In genomic region chr5:163459888-163460561, GRCh38 we compare ENCODE assay signal across 8 cellular contexts. TPM values are rescaled to one million over a fixed set of nuclear protein-coding genes. Genes with fewer than 3 reads are reported as not detected.
A peak's percentile ranks its signal among the peaks of the same experiment; 100 is the strongest.
DNase-seq lines count a peak whose midpoint lies in the region; ATAC-seq and TF ChIP-seq lines count a peak whose summit lies in the region.

TSS of gene NUDCD2 (minus strand) at chr5:163460102. CDS start at chr5:163460050, 52 bp downstream.

- POLR2A ChIA-PET in GM10248 (lab: Yijun Ruan, JAX) (interaction anchor here (0.7 to 4.2 kb wide), 5 partner anchors 9 to 45 kb away, joined by 3 to 19 read pairs (median 5); partner anchors contain the start of genes CCNG1 and MAT2B), SK-N-SH (lab: Yijun Ruan, JAX) (interaction anchor here (0.6 to 2.7 kb wide), 9 partner anchors 9 to 1139 kb away, joined by 3 to 25 read pairs (median 4); partner anchors contain the start of genes CCNG1 and MAT2B)

- H3K4me3 ChIP-seq in SK-N-SH (ENCODE audit: low read depth in 2 of 2, low read length in 1 of 2) (peak within 1 kb of the TSS; percentile 83 to 90), testis (peak within 1 kb of the TSS; percentile 63 to 75)

- no peaks in the 10 kb centered on the region for H3K9me2 ChIP-seq in SK-N-SH

- H3K27ac ChIP-seq in SK-N-SH (ENCODE audit: low read depth in 2 of 2, low read length in 1 of 2) (peak within 1 kb of the TSS; percentile 98 to 99), testis (peak within 1 kb of the TSS; percentile 92 to 96)

- H3K4me1 ChIP-seq in SK-N-SH (ENCODE audit: control insufficient read depth in 1 of 2, insufficient read depth in 2 of 2, low read depth in 1 of 2, low read length in 1 of 2) (peaks cover 12% of the 10 kb centered on the region in 2 experiments; a peak in 3 of 4 replicates), testis (peaks cover 9% of the 10 kb centered on the region)

- peaks cover 57% of the 10 kb centered on the region for H3K79me2 ChIP-seq in SK-N-SH (ENCODE audit: insufficient read depth)

- peak within 1 kb of the TSS; percentile 87 for H2AFZ ChIP-seq in SK-N-SH (ENCODE audit: low read depth)

- H3K9ac ChIP-seq in SK-N-SH: peak within 1 kb of the TSS; percentile 90

- H3F3A ChIP-seq in SK-N-SH (replicated peaks; ENCODE audit: insufficient read depth): peaks cover 41% of the 10 kb centered on the region

- H3K9me3 ChIP-seq in SK-N-SH: no peaks in the 10 kb centered on the region
- no peaks in the 10 kb centered on the region for H3K9me3 ChIP-seq in testis

- TF ChIP-seq POLR2A in testis (IDR thresholded peaks at IDR 0.05): no peak

- H3K9me3 Mint-ChIP-seq in activated naive CD4-positive, alpha-beta T cell treated with anti-CD3 and anti-CD28 coated beads, Interleukin-2, amount 50 U/mL, for 24 hours: no peaks in the 10 kb centered on the region

- intact Hi-C loops in testis (cut with DNase I; ENCODE audit: low total_unique reads): loop anchor here (10.0 kb wide), 1 partner anchor 45 kb away; the partner anchor contains the start of gene MAT2B

- peaks cover 58% of the 10 kb centered on the region for H3K4me1 Mint-ChIP-seq in activated naive CD4-positive, alpha-beta T cell treated with anti-CD3 and anti-CD28 coated beads, Interleukin-2, amount 50 U/mL, for 24 hours

- no peaks in the 10 kb centered on the region for H4K20me1 ChIP-seq in SK-N-SH (ENCODE audit: insufficient read depth)

- no peak for TF ChIP-seq EP300 in SK-N-SH (IDR thresholded peaks at IDR 0.05; ENCODE audit: borderline replicate concordance in 1 of 2, low read depth in 1 of 2, low read length in 1 of 2)

- DNase-seq in GM10248 (ENCODE audit: extremely low spot score): peak; percentile 91
- DNase-seq in NCI-H1048 (lab: John Stamatoyannopoulos, UW): peak; percentile 92
- DNase-seq in SK-N-SH: peak; percentile 88
- DNase-seq in glomerular endothelial cell (ENCODE audit: extremely low read depth, low read depth, low spot score): peak; percentile 96
- peak; percentile 97 for DNase-seq in occipital lobe (lab: John Stamatoyannopoulos, UW)
- DNase-seq in testis: peak; percentile 98

- no peaks in the 10 kb centered on the region for H3K27me3 Mint-ChIP-seq in activated naive CD4-positive, alpha-beta T cell treated with anti-CD3 and anti-CD28 coated beads, Interleukin-2, amount 50 U/mL, for 24 hours

- ATAC-seq in HG02571 (IDR thresholded peaks at IDR 0.05; ENCODE audit: unreplicated experiment): peak; percentile 85

- peak; percentile 33 for TF ChIP-seq CTCF in GM10248 (IDR thresholded peaks at IDR 0.05; ENCODE audit: control extremely low read depth, extremely low read depth, low read depth, missing control alignments)
- peak; percentile 46 for TF ChIP-seq CTCF in SK-N-SH (IDR thresholded peaks at IDR 0.05)
- no peak for TF ChIP-seq CTCF in testis (IDR thresholded peaks at IDR 0.05)

- H3K36me3 Mint-ChIP-seq in activated naive CD4-positive, alpha-beta T cell treated with anti-CD3 and anti-CD28 coated beads, Interleukin-2, amount 50 U/mL, for 24 hours: peaks cover 8% of the 10 kb centered on the region

- H3K27me3 ChIP-seq in SK-N-SH (ENCODE audit: insufficient read depth) (no peaks in the 10 kb centered on the region), testis (no peaks in the 10 kb centered on the region)

- peak within 1 kb of the TSS; percentile 96 for H3K4me2 ChIP-seq in SK-N-SH

- peak within 1 kb of the TSS; percentile 99 for H3K27ac Mint-ChIP-seq in activated naive CD4-positive, alpha-beta T cell treated with anti-CD3 and anti-CD28 coated beads, Interleukin-2, amount 50 U/mL, for 24 hours

- 1% methylated on average over 33 of the region's 53 CpGs for WGBS in SK-N-SH (ENCODE audit: low lambda C conversion rate)
- WGBS in testis, 2 donors: 0 to 2% methylated on average over 10 to 46 of the region's 53 CpGs

- H3K4me3 Mint-ChIP-seq in activated naive CD4-positive, alpha-beta T cell treated with anti-CD3 and anti-CD28 coated beads, Interleukin-2, amount 50 U/mL, for 24 hours: peak within 1 kb of the TSS; percentile 98

- H3K36me3 ChIP-seq in SK-N-SH (replicated peaks in 1 of 2; ENCODE audit: control insufficient read depth in 1 of 2, insufficient read depth in 2 of 2, low read length in 1 of 2): peaks cover 9 to 17% of the 10 kb centered on the region in 2 experiments
- no peaks in the 10 kb centered on the region for H3K36me3 ChIP-seq in testis (ENCODE audit: low read depth, missing control alignments)

- no peak for TF ChIP-seq RAD21 in SK-N-SH (IDR thresholded peaks at IDR 0.05; ENCODE audit: low read length)

- CTCF ChIA-PET in GM10248 (lab: Yijun Ruan, JAX) (interaction anchor here (0.7 to 3.5 kb wide), 15 partner anchors 9 to 51 kb away, joined by 4 to 19 read pairs (median 5); partner anchors contain the start of gene MAT2B), SK-N-SH (lab: Yijun Ruan, JAX) (interaction anchor here (1.3 to 2.6 kb wide), 3 partner anchors 12 to 51 kb away, joined by 4 to 7 read pairs (median 7); no protein-coding TSS in a partner anchor)

TF ChIP-seq in SK-N-SH, 30 proteins besides CTCF, POLR2A, EP300 and RAD21:
- TF ChIP-seq MXI1 (IDR thresholded peaks at IDR 0.05; ENCODE audit: low read depth, low read length) (peak; percentile 84), IRF3 (IDR thresholded peaks at IDR 0.05; ENCODE audit: low read depth, low read length) (no peak), SMC3 (IDR thresholded peaks at IDR 0.05; ENCODE audit: low read depth, low read length) (no peak), FOXJ3 (CRISPR knock-in tag; IDR thresholded peaks at IDR 0.05) (no peak), POLR2AphosphoS5 (IDR thresholded peaks at IDR 0.05; ENCODE audit: low read depth, low read length) (peak; percentile 93), GATA2 (CRISPR knock-in tag; IDR thresholded peaks at IDR 0.05) (no peak), USF1 (IDR thresholded peaks at IDR 0.05; ENCODE audit: borderline replicate concordance, low read depth) (no peak), FOXM1 (IDR thresholded peaks at IDR 0.05; ENCODE audit: low read depth) (peak; percentile 27; the same call in 1 of the 2 replicates), RFX5 (IDR thresholded peaks at IDR 0.05; ENCODE audit: low read length) (no peak), TAF1 (IDR thresholded peaks at IDR 0.05; ENCODE audit: borderline replicate concordance, low read depth, low read length) (peak; percentile 53), NRF1 (IDR thresholded peaks at IDR 0.05; ENCODE audit: low read depth, low read length) (peak; percentile 96), CHD2 (IDR thresholded peaks at IDR 0.05; ENCODE audit: low read length, partially characterized antibody) (peak; percentile 60), MAX (IDR thresholded peaks at IDR 0.05; ENCODE audit: low read depth) (peak; percentile 86)
TF ChIP-seq in SK-N-SH: peak in this region for 7.

RNA-seq across cellular contexts. Expression of gene NUDCD2, which starts in this region (rescaled TPM):
- polyA plus RNA-seq in SK-N-SH (2012; rRNA removed): 7.8 and 8.6 TPM in 2 replicates
- 10.5 and 13.4 TPM in 2 replicates for polyA plus RNA-seq in SK-N-SH (2012; cell fraction: cytosol; rRNA removed)
- polyA plus RNA-seq in SK-N-SH (2012; cell fraction: nucleus; rRNA removed): 5.4 and 10.4 TPM in 2 replicates
- 4.0 and 4.4 TPM in 2 replicates for total RNA-seq in glomerular endothelial cell
- total RNA-seq in occipital lobe: 25.1 TPM
- 10 to 100 TPM; 11.4 to 12.9 TPM for total RNA-seq in testis
- 25.7 TPM for polyA plus RNA-seq in testis (ENCODE audit: insufficient read depth, low read depth, low replicate concordance)

Comparison
In these comparisons a context has a peak if more than half of its experiments do, and no peak if none do; other contexts are left out.
1. Peak in every context shown above with its lines: DNase-seq, ATAC-seq, H3K4me3 ChIP-seq and H3K27ac ChIP-seq.
2. CTCF ChIP-seq: peak in GM10248 (single experiment) and SK-N-SH (single experiment); none in testis (0 of 3).